In genomic region chr6:41895300-41896233, GRCh38 we compare ENCODE assay signal across 1 cellular context.
A peak's percentile ranks its signal among the peaks of the same experiment; 100 is the strongest.
TF ChIP-seq lines count a peak whose summit lies in the region.

Gene USP49, minus strand, starts transcription at chr6:41895375. Its CDS starts 88,392 bp downstream, at chr6:41806983.

TF ChIP-seq in HepG2, 621 proteins besides CTCF, POLR2A, EP300 and RAD21 (continued from another document and continues in another):
- TF ChIP-seq HINFP (CRISPR knock-in tag; IDR thresholded peaks at IDR 0.05; ENCODE audit: low read depth): peak; percentile 11; the same call in 1 of the 2 replicates
- TF ChIP-seq TBX3 (IDR thresholded peaks at IDR 0.05; ENCODE audit: borderline replicate concordance): peak; percentile 38; the same call in 1 of the 2 replicates
- TF ChIP-seq HMGXB4 (CRISPR knock-in tag; IDR thresholded peaks at IDR 0.05; ENCODE audit: borderline replicate concordance in 1 of 2, low read depth in 1 of 2): 0 out of 4 replicates have a peak, but pooled peaks of 1 of the 2 experiments have one; percentile 39
- TF ChIP-seq ZNF225 (CRISPR knock-in tag; IDR thresholded peaks at IDR 0.05): 0 out of 2 replicates have a peak, but pooled peaks have one; percentile 51
- TF ChIP-seq THYN1 (CRISPR knock-in tag; IDR thresholded peaks at IDR 0.05; ENCODE audit: borderline replicate concordance, low read depth): no peak
- TF ChIP-seq MAFG (CRISPR knock-in tag; IDR thresholded peaks at IDR 0.05): no peak
- no peak for TF ChIP-seq ARID3A (IDR thresholded peaks at IDR 0.05; ENCODE audit: low read depth, low read length)
- no peak for TF ChIP-seq KDM4B (CRISPR knock-in tag; IDR thresholded peaks at IDR 0.05)
- no peak for TF ChIP-seq FOXJ3 (CRISPR knock-in tag; IDR thresholded peaks at IDR 0.05; ENCODE audit: borderline replicate concordance)
- no peak for TF ChIP-seq ZNF552 (CRISPR knock-in tag; IDR thresholded peaks at IDR 0.05; ENCODE audit: borderline replicate concordance)
- TF ChIP-seq MZF1 (CRISPR knock-in tag; IDR thresholded peaks at IDR 0.05; ENCODE audit: borderline replicate concordance): no peak
- peak; percentile 53 for TF ChIP-seq POGK (CRISPR knock-in tag; conservative IDR thresholded peaks at IDR 0.05)
- no peak for TF ChIP-seq ZNF207 (IDR thresholded peaks at IDR 0.05; ENCODE audit: borderline replicate concordance)
- 0 out of 2 replicates have a peak, but pooled peaks have one; percentile 36 for TF ChIP-seq NFIC (IDR thresholded peaks at IDR 0.05; ENCODE audit: low read length)
- peak; percentile 71 for TF ChIP-seq CCAR2 (optimal IDR thresholded peaks at IDR 0.05; ENCODE audit: low read depth, low read length)
- TF ChIP-seq CBFB (CRISPR knock-in tag; IDR thresholded peaks at IDR 0.05): peak; percentile 15; the same call in 1 of the 2 replicates
- no peak for TF ChIP-seq PTBP1 (IDR thresholded peaks at IDR 0.05; ENCODE audit: low read depth, low read length, poor library complexity, severe bottlenecking)
- peak; percentile 77 for TF ChIP-seq ASH2L (IDR thresholded peaks at IDR 0.05; ENCODE audit: insufficient read length, low read depth, low read length)
- no peak; the same call in 1 of the 2 replicates for TF ChIP-seq TSC22D2 (CRISPR knock-in tag; IDR thresholded peaks at IDR 0.05; ENCODE audit: borderline replicate concordance)
- no peak for TF ChIP-seq MED1 (CRISPR knock-in tag; IDR thresholded peaks at IDR 0.05)
- TF ChIP-seq FOXP1 (IDR thresholded peaks at IDR 0.05): no peak
- TF ChIP-seq FOXP1 (CRISPR knock-in tag; IDR thresholded peaks at IDR 0.05): 0 out of 2 replicates have a peak, but pooled peaks have one; percentile 6
- no peak for TF ChIP-seq ZNF850 (CRISPR knock-in tag; conservative IDR thresholded peaks at IDR 0.05)
- TF ChIP-seq FOXO4 (CRISPR knock-in tag; conservative IDR thresholded peaks at IDR 0.05): no peak
- no peak for TF ChIP-seq ARHGAP35 (CRISPR knock-in tag; IDR thresholded peaks at IDR 0.05; ENCODE audit: borderline replicate concordance)
- TF ChIP-seq NR2F6 (IDR thresholded peaks at IDR 0.05): peak; percentile 26; the same call in 1 of the 2 replicates
- no peak; the same call in 1 of the 2 replicates for TF ChIP-seq NR2F6 (CRISPR knock-in tag; IDR thresholded peaks at IDR 0.05)
- TF ChIP-seq ZNF550 (CRISPR knock-in tag; IDR thresholded peaks at IDR 0.05; ENCODE audit: borderline replicate concordance): no peak
- no peak for TF ChIP-seq KAT2B (IDR thresholded peaks at IDR 0.05; ENCODE audit: borderline replicate concordance, low read depth, low read length)
- TF ChIP-seq MNT (IDR thresholded peaks at IDR 0.05): 0 out of 2 replicates have a peak, but pooled peaks have one; percentile 21
- TF ChIP-seq FOXC1 (CRISPR knock-in tag; IDR thresholded peaks at IDR 0.05; ENCODE audit: borderline replicate concordance): no peak; the same call in 1 of the 2 replicates
- no peak for TF ChIP-seq E2F5 (CRISPR knock-in tag; conservative IDR thresholded peaks at IDR 0.05)
- peak; percentile 51; the same call in 1 of the 2 replicates for TF ChIP-seq GLI4 (CRISPR knock-in tag; IDR thresholded peaks at IDR 0.05; ENCODE audit: borderline replicate concordance)
- no peak for TF ChIP-seq USF2 (IDR thresholded peaks at IDR 0.05; ENCODE audit: low read depth, low read length)
- peak; percentile 56; the same call in 1 of the 2 replicates for TF ChIP-seq USF2 (CRISPR knock-in tag; IDR thresholded peaks at IDR 0.05; ENCODE audit: borderline replicate concordance)
- 0 out of 2 replicates have a peak, but pooled peaks have one; percentile 70 for TF ChIP-seq NFATC3 (CRISPR knock-in tag; IDR thresholded peaks at IDR 0.05)
- TF ChIP-seq CBX1 (IDR thresholded peaks at IDR 0.05; ENCODE audit: low read depth): no peak
- TF ChIP-seq POLR2AphosphoS5 (IDR thresholded peaks at IDR 0.05; ENCODE audit: low read depth, low read length): peak; percentile 44; the same call in 1 of the 2 replicates
- no peak for TF ChIP-seq ZNF777 (CRISPR knock-in tag; IDR thresholded peaks at IDR 0.05)
- TF ChIP-seq ZNF253 (CRISPR knock-in tag; IDR thresholded peaks at IDR 0.05; ENCODE audit: borderline replicate concordance): 0 out of 2 replicates have a peak, but pooled peaks have one; percentile 35
- no peak for TF ChIP-seq ZFP82 (CRISPR knock-in tag; IDR thresholded peaks at IDR 0.05; ENCODE audit: borderline replicate concordance)
- TF ChIP-seq WIZ (CRISPR knock-in tag; IDR thresholded peaks at IDR 0.05): no peak
- no peak; the same call in 1 of the 2 replicates for TF ChIP-seq HOXA3 (CRISPR knock-in tag; IDR thresholded peaks at IDR 0.05)
- no peak for TF ChIP-seq ZNF281 (CRISPR knock-in tag; IDR thresholded peaks at IDR 0.05; ENCODE audit: borderline replicate concordance)
- no peak for TF ChIP-seq STAT5B (CRISPR knock-in tag; IDR thresholded peaks at IDR 0.05)
- peak; percentile 76; the same call in 1 of the 2 replicates for TF ChIP-seq NR2C2 (CRISPR knock-in tag; IDR thresholded peaks at IDR 0.05; ENCODE audit: borderline replicate concordance)
- TF ChIP-seq SOX6 (IDR thresholded peaks at IDR 0.05): no peak
- TF ChIP-seq SOX6 (CRISPR knock-in tag; IDR thresholded peaks at IDR 0.05): peak; percentile 9; the same call in 1 of the 2 replicates
- TF ChIP-seq NRL (CRISPR knock-in tag; IDR thresholded peaks at IDR 0.05; ENCODE audit: borderline replicate concordance): peak; percentile 60; the same call in 1 of the 2 replicates
- TF ChIP-seq ZMYM4 (CRISPR knock-in tag; IDR thresholded peaks at IDR 0.05): peak; percentile 70; the same call in 1 of the 2 replicates
